Comparison of ENCODE assay signal across 18 cellular contexts in genomic region chr1:41226816-41227215, GRCh38. TPM values are rescaled to one million over a fixed set of nuclear protein-coding genes. Genes with fewer than 3 reads are reported as not detected.
DNase-seq lines count a peak whose midpoint lies in the region; ATAC-seq, FAIRE-seq and TF ChIP-seq lines count a peak whose summit lies in the region.
"Had no signal": no experiment of that assay in that cellular context is flagged by ENCODE, and none has a peak within 500 bp of the region (broad histone marks: within the 10 kb centered on the region; RNA-seq: fewer than 3 reads in every experiment).

No MANE protein-coding gene starts in this region.

- no peaks in the 10 kb centered on the region for H3F3A ChIP-seq in Loucy (ENCODE audit: low read depth)

- peaks cover 2% of the 10 kb centered on the region for H3K36me3 ChIP-seq in cardiac muscle cell
- H3K36me3 ChIP-seq in Loucy (ENCODE audit: insufficient read depth, low read length), result no peaks in the 10 kb centered on the region
- H3K36me3 ChIP-seq in K562 (ENCODE audit: control insufficient read depth, insufficient read depth, low read length), result 0 out of 3 replicates have a peak, but pooled peaks cover 2% of the 10 kb centered on the region
- no peaks in the 10 kb centered on the region for H3K36me3 ChIP-seq in osteoblast (ENCODE audit: insufficient read depth, low read length)
- H3K36me3 ChIP-seq in BE2C, result no peaks in the 10 kb centered on the region

- no peaks in the 10 kb centered on the region for H3K9me3 Mint-ChIP-seq in chondrocyte (ENCODE audit: low read depth)
- H3K9me3 Mint-ChIP-seq: CD4-positive, alpha-beta T cell had no signal

- CTCF ChIA-PET in K562 (lab: Yijun Ruan, JAX; ENCODE audit: low intra/inter-chr PET ratio), result no interaction called here

- intact Hi-C loops in cardiac septum (cut with DNase I), result no loop called here
- intact Hi-C loops in K562 (cut with micrococcal nuclease), result no loop called here

- TF ChIP-seq CTCF in cardiac muscle cell (IDR thresholded peaks at IDR 0.05; ENCODE audit: low read depth, low read length) (no peak), Loucy (conservative IDR thresholded peaks at IDR 0.05; ENCODE audit: low read length) (no peak), K562 (IDR thresholded peaks at IDR 0.05 in 2 of 3, conservative IDR thresholded peaks at IDR 0.05 in 1 of 3; ENCODE audit: insufficient read depth in 2 of 3, low read depth in 1 of 3, low read length in 3 of 3) (no peak), osteoblast (IDR thresholded peaks at IDR 0.05; ENCODE audit: extremely low read depth, low read depth, low read length) (no peak), BE2C (IDR thresholded peaks at IDR 0.05; ENCODE audit: low read depth, low read length) (no peak), chondrocyte (IDR thresholded peaks at IDR 0.05) (no peak)

- no TSS peak for BruUV-seq in K562 (replicated peaks; lab: Mats Ljungman, UMichigan)

- TF ChIP-seq POLR2A in K562 (conservative IDR thresholded peaks at IDR 0.05), result no peak

- H3K9ac ChIP-seq in Loucy (ENCODE audit: low read depth, low read length, poor library complexity, severe bottlenecking) (no peak overlapping the region), K562 (ENCODE audit: insufficient read depth in 1 of 2, low read depth in 2 of 2, low read length in 2 of 2) (no peak overlapping the region)

- H3K27me3 ChIP-seq in cardiac muscle cell (no peaks in the 10 kb centered on the region), Loucy (ENCODE audit: insufficient read depth, low read length, poor library complexity, severe bottlenecking) (no peaks in the 10 kb centered on the region), K562 (ENCODE audit: control insufficient read depth in 2 of 2, insufficient read depth in 2 of 2, low read length in 2 of 2) (no peaks in the 10 kb centered on the region), osteoblast (ENCODE audit: insufficient read depth, low read length) (no peaks in the 10 kb centered on the region), BE2C (no peaks in the 10 kb centered on the region)
- H3K27me3 ChIP-seq: SJSA1 had no signal

- H2AFZ ChIP-seq in Loucy (ENCODE audit: low read length) (no peak overlapping the region), K562 (ENCODE audit: low read depth, low read length) (no peak overlapping the region), osteoblast (ENCODE audit: low read length) (no peak overlapping the region)

- no peak overlapping the region for H3K27ac Mint-ChIP-seq in chondrocyte (ENCODE audit: unreplicated experiment)
- H3K27ac Mint-ChIP-seq: CD4-positive, alpha-beta T cell had no signal

- no peaks in the 10 kb centered on the region for H3K9me3 ChIP-seq in cardiac muscle cell (ENCODE audit: low read depth)
- no peaks in the 10 kb centered on the region for H3K9me3 ChIP-seq in Loucy (ENCODE audit: insufficient read depth, low read depth, low read length)
- no peaks in the 10 kb centered on the region for H3K9me3 ChIP-seq in K562 (replicated peaks; ENCODE audit: control insufficient read depth, insufficient read depth, low read depth, low read length)
- no peaks in the 10 kb centered on the region for H3K9me3 ChIP-seq in osteoblast (ENCODE audit: low read depth, low read length)
- H3K9me3 ChIP-seq in BE2C, result no peaks in the 10 kb centered on the region
- H3K9me3 ChIP-seq: SJSA1 had no signal

- 17% methylated on average over 2 of the region's 2 CpGs for WGBS in K562 (ENCODE audit: insufficient coverage, low coverage, missing lambda C conversion rate)

- no peaks in the 10 kb centered on the region for H3K36me3 Mint-ChIP-seq in chondrocyte (ENCODE audit: low read depth)

- peaks cover 6% of the 10 kb centered on the region for H3K4me1 Mint-ChIP-seq in chondrocyte (ENCODE audit: low read depth)

- no peak for FAIRE-seq in K562 (lab: Jason Lieb, UNC)
- FAIRE-seq: GM19239, H1 had no signal

- POLR2A ChIA-PET in K562 (lab: Yijun Ruan, JAX), result interaction anchor here (0.9 kb wide), 1 partner anchor 11 kb away, joined by 3 read pairs; no protein-coding TSS in a partner anchor

- H3K79me2 ChIP-seq in Loucy (ENCODE audit: insufficient read depth, low read length), result peaks cover 97% of the 10 kb centered on the region
- H3K79me2 ChIP-seq in K562 (ENCODE audit: control insufficient read depth, insufficient read depth, low read length), result peaks cover 20% of the 10 kb centered on the region
- H3K79me2 ChIP-seq in osteoblast (ENCODE audit: insufficient read depth, low read length), result peaks cover 82% of the 10 kb centered on the region

- H3K9me2 ChIP-seq in Loucy (replicated peaks; ENCODE audit: low read depth, low read length), result no peaks in the 10 kb centered on the region

- H3K9me1 ChIP-seq in K562 (ENCODE audit: control insufficient read depth, insufficient read depth, low read length), result no peaks in the 10 kb centered on the region

- H3K4me2 ChIP-seq in Loucy (ENCODE audit: low read depth, low read length, poor library complexity, severe bottlenecking), result peak overlapping the region; percentile 3
- H3K4me2 ChIP-seq in K562 (ENCODE audit: insufficient read depth, low read length), result no peak overlapping the region
- H3K4me2 ChIP-seq in osteoblast (ENCODE audit: insufficient read depth, low read length), result no peak overlapping the region

- H3K4me3 ChIP-seq in cardiac muscle cell, result no peak overlapping the region
- H3K4me3 ChIP-seq in Loucy (ENCODE audit: low read length, poor library complexity, severe bottlenecking), result no peak overlapping the region
- no peak overlapping the region for H3K4me3 ChIP-seq in K562
- H3K4me3 ChIP-seq in osteoblast (ENCODE audit: insufficient read depth, low read length), result no peak overlapping the region
- no peak overlapping the region for H3K4me3 ChIP-seq in BE2C (ENCODE audit: low read depth, low read length)
- H3K4me3 ChIP-seq: SJSA1 had no signal

- H3K4me3 Mint-ChIP-seq in chondrocyte (ENCODE audit: unreplicated experiment), result no peak overlapping the region
- H3K4me3 Mint-ChIP-seq: CD4-positive, alpha-beta T cell had no signal

- DNase-seq in cardiac muscle cell (ENCODE audit: low read depth in 1 of 2, low spot score in 1 of 2) (no peak), cardiac septum (ENCODE audit: low spot score) (no peak), K562 (ENCODE audit: extremely low read depth in 1 of 4, low spot score in 3 of 4) (peak in 2 of 4 experiments; percentile 27 to 47), osteoblast (ENCODE audit: insufficient read length, low spot score, missing footprints) (peak; percentile 46), BE2C (no peak), chondrocyte (ENCODE audit: low spot score) (no peak), NCI-H146 (lab: John Stamatoyannopoulos, UW) (no peak)
- DNase-seq: CD4-positive, alpha-beta T cell; GF-D8; MM.1S; NCI-H1092 treated with DMSO at 0.1 percent for 48 hours; NCI-H1694; NCI-H2227 treated with DMSO at 0.1 percent for 48 hours; NCI-H524 had no signal

- peak; percentile 80 for ATAC-seq in K562

- no peak for TF ChIP-seq EP300 in K562 (IDR thresholded peaks at IDR 0.05; ENCODE audit: low read length)

- H3K4me1 ChIP-seq in cardiac muscle cell (ENCODE audit: low read depth) (peaks cover 30% of the 10 kb centered on the region), Loucy (ENCODE audit: insufficient read depth, low read length, poor library complexity, severe bottlenecking) (peaks cover 16% of the 10 kb centered on the region), K562 (replicated peaks in 1 of 2; ENCODE audit: control insufficient read depth in 2 of 2, insufficient read depth in 2 of 2, low read length in 2 of 2) (peaks cover 0 to 4% of the 10 kb centered on the region in 2 experiments; a peak in 2 of 5 replicates), osteoblast (ENCODE audit: insufficient read depth, low read length) (no peaks in the 10 kb centered on the region), BE2C (no peaks in the 10 kb centered on the region)

- in situ Hi-C loops in K562 (cut with MboI), result no loop called here

- no peaks in the 10 kb centered on the region for H3K27me3 Mint-ChIP-seq in chondrocyte (ENCODE audit: low read depth)
- H3K27me3 Mint-ChIP-seq: CD4-positive, alpha-beta T cell had no signal

- no peak for TF ChIP-seq RAD21 in K562 (CRISPR knock-in tag; conservative IDR thresholded peaks at IDR 0.05 in 1 of 2, IDR thresholded peaks at IDR 0.05 in 1 of 2)

- H4K20me1 ChIP-seq in Loucy (ENCODE audit: insufficient read depth, low read length, poor library complexity, severe bottlenecking) (peaks cover 50% of the 10 kb centered on the region), K562 (replicated peaks; ENCODE audit: control insufficient read depth, insufficient read depth, low read length) (no peaks in the 10 kb centered on the region), osteoblast (ENCODE audit: insufficient read depth, low read length) (peaks cover 24% of the 10 kb centered on the region)

- H3K27ac ChIP-seq in cardiac muscle cell, result peak overlapping the region; percentile 36
- no peak overlapping the region for H3K27ac ChIP-seq in K562 (ENCODE audit: extremely low read depth, low read depth, low read length)
- no peak overlapping the region for H3K27ac ChIP-seq in osteoblast (ENCODE audit: low read depth, low read length)
- H3K27ac ChIP-seq: SJSA1 had no signal

TF ChIP-seq in K562, 482 proteins besides CTCF, POLR2A, EP300 and RAD21 (continues in another document):
- TF ChIP-seq DACH1 (IDR thresholded peaks at IDR 0.05; ENCODE audit: partially characterized antibody), result no peak
- no peak for TF ChIP-seq KDM4B (IDR thresholded peaks at IDR 0.05; ENCODE audit: borderline replicate concordance in 2 of 2, low read depth in 1 of 2)

RNA-seq across cellular contexts. Expression of gene SCMH1, which starts 15.3 kb away (rescaled TPM):
- total RNA-seq in cardiac muscle cell, result 95.4 and 147 TPM in 2 replicates
- polyA plus RNA-seq in cardiac muscle cell, result 126 and 197 TPM in 2 replicates
- total RNA-seq in cardiac septum, result 47.3 TPM
- total RNA-seq in K562 (2011; cell fraction: chromatin; rRNA removed; ENCODE audit: low replicate concordance), result 86.3 and 90.3 TPM in 2 replicates
- 47.4 and 64.9 TPM in 2 replicates for total RNA-seq in K562 (2011; cell fraction: nucleolus; rRNA removed)
- total RNA-seq in K562 (2011; cell fraction: nucleoplasm; rRNA removed), result 66.9 and 67.4 TPM in 2 replicates
- 26.8 and 30.5 TPM in 2 replicates for total RNA-seq in K562 (2014; rRNA removed)
- total RNA-seq in K562 (2014; rRNA removed; fragmentation: Illumina TruSeq; extraction: Trizol), result 19.2 and 19.8 TPM in 2 replicates
- 24.3 and 27.6 TPM in 2 replicates for total RNA-seq in K562 (2015; rRNA removed; fragmentation: Illumina TruSeq; extraction: Trizol)
- 32.0 and 33.0 TPM in 2 replicates for total RNA-seq in K562 (2021)
- polyA plus RNA-seq in K562 (2011; rRNA removed), result 32.3 and 37.6 TPM in 2 replicates
- polyA plus RNA-seq in K562 (2011; cell fraction: cytosol; rRNA removed), result 35.5 and 35.8 TPM in 2 replicates
- polyA plus RNA-seq in K562 (2011; cell fraction: nucleus; rRNA removed), result 78.5 and 122 TPM in 2 replicates
- polyA plus RNA-seq in K562 (2012), result 26.6 and 40.9 TPM in 2 replicates
- polyA plus RNA-seq in K562 (2014; fragmentation: Illumina TruSeq; extraction: Trizol), result 35.3 and 37.0 TPM in 2 replicates
- 10 to 100 TPM in 1 of 2 experiments, 1 to 10 TPM in 1; 8.5 to 14.0 TPM for polyA plus RNA-seq in K562 (2014; fragmentation: Nextera tagmentation; extraction: Ambion mirVana)
- 27.6 and 27.9 TPM in 2 replicates for polyA plus RNA-seq in K562 (2014; rRNA removed)
- 33.1 and 40.4 TPM in 2 replicates for polyA minus RNA-seq in K562 (2011; rRNA and poly(A)+ RNA removed)
- polyA minus RNA-seq in K562 (2011; cell fraction: cytosol; rRNA and poly(A)+ RNA removed), result 16.2 and 17.2 TPM in 2 replicates
- polyA minus RNA-seq in K562 (2011; cell fraction: nucleus; rRNA and poly(A)+ RNA removed), result 36.2 and 36.3 TPM in 2 replicates
- total RNA-seq in osteoblast, result 30.9 and 33.7 TPM in 2 replicates
- 32.1 TPM for polyA plus RNA-seq in BE2C (2012; ENCODE audit: insufficient read depth, insufficient read length, low read depth)
- total RNA-seq in chondrocyte, result 29.5 to 32.4 TPM (median 30.5 TPM) in 3 replicates
